In genomic region chr11:7512525-7513209, GRCh38 we compare ENCODE assay signal across 8 cellular contexts. TPM values are rescaled to one million over a fixed set of nuclear protein-coding genes. Genes with fewer than 3 reads are reported as not detected.
DNase-seq lines count a peak whose midpoint lies in the region; ATAC-seq and TF ChIP-seq lines count a peak whose summit lies in the region.

No MANE protein-coding gene starts in this region.

- peak overlapping the region; percentile 94 for H3K27ac ChIP-seq in ovary

- DNase-seq in Daoy (ENCODE audit: low read depth) (peak; percentile 18), glutamatergic neuron (no peak), ovary (peak; percentile 71 to 83 (median 73)), HT-29 (ENCODE audit: low spot score) (no peak), SK-N-DZ (ENCODE audit: low spot score) (no peak)
- DNase-seq in activated CD8-positive, alpha-beta T cell treated with anti-CD3 and anti-CD28 coated beads, Interleukin-2, amount 10 ng/mL, durations not matched to agents 7 days and 5 days, result peak; percentile 38

- H3K4me1 ChIP-seq in ovary (ENCODE audit: insufficient read depth), result peaks cover 7% of the 10 kb centered on the region

- WGBS in ovary, 3 donors, result 17 to 25% (median 19%) methylated on average over 17 of the region's 17 CpGs

- H3K4me1 Mint-ChIP-seq in activated CD8-positive, alpha-beta T cell treated with anti-CD3 and anti-CD28 coated beads, Interleukin-2, amount 10 ng/mL, durations not matched to agents 7 days and 5 days (ENCODE audit: low read depth), result peaks cover 46% of the 10 kb centered on the region
- no peaks in the 10 kb centered on the region for H3K4me1 Mint-ChIP-seq in glutamatergic neuron (ENCODE audit: low read depth, unreplicated experiment)

- H3K36me3 Mint-ChIP-seq in activated CD8-positive, alpha-beta T cell treated with anti-CD3 and anti-CD28 coated beads, Interleukin-2, amount 10 ng/mL, durations not matched to agents 7 days and 5 days (ENCODE audit: low read depth), result no peaks in the 10 kb centered on the region
- no peaks in the 10 kb centered on the region for H3K36me3 Mint-ChIP-seq in glutamatergic neuron (ENCODE audit: unreplicated experiment)

- H3K9me3 Mint-ChIP-seq in activated CD8-positive, alpha-beta T cell treated with anti-CD3 and anti-CD28 coated beads, Interleukin-2, amount 10 ng/mL, durations not matched to agents 7 days and 5 days (ENCODE audit: insufficient read depth), result no peaks in the 10 kb centered on the region
- H3K9me3 Mint-ChIP-seq in glutamatergic neuron (ENCODE audit: unreplicated experiment), result peaks cover 3% of the 10 kb centered on the region

- intact Hi-C loops in ovary (cut with DNase I), result no loop called here

- POLR2A ChIA-PET in activated CD8-positive, alpha-beta T cell treated with anti-CD3 and anti-CD28 coated beads, Interleukin-2, amount 10 ng/mL, durations not matched to agents 7 days and 5 days (lab: Charles Lee), result interaction anchor here (1.0 kb wide), 1 partner anchor 154 kb away, joined by 3 read pairs; no protein-coding TSS in a partner anchor

- no peaks in the 10 kb centered on the region for H3K9me3 ChIP-seq in ovary

- H3K36me3 ChIP-seq in ovary, result no peaks in the 10 kb centered on the region

- TF ChIP-seq CTCF in glutamatergic neuron (IDR thresholded peaks at IDR 0.05; ENCODE audit: partially characterized antibody, unreplicated experiment), result no peak
- peak in 1 of 3 donors; percentile 7 for TF ChIP-seq CTCF in ovary (IDR thresholded peaks at IDR 0.05)

- CTCF ChIA-PET in activated CD8-positive, alpha-beta T cell treated with anti-CD3 and anti-CD28 coated beads, Interleukin-2, amount 10 ng/mL, durations not matched to agents 7 days and 5 days (lab: Charles Lee), result interaction anchor here (0.5 to 3.1 kb wide), 24 partner anchors 8 to 766 kb away, joined by 3 to 27 read pairs (median 5); partner anchors contain the start of gene EIF3F

- H3K27ac Mint-ChIP-seq in activated CD8-positive, alpha-beta T cell treated with anti-CD3 and anti-CD28 coated beads, Interleukin-2, amount 10 ng/mL, durations not matched to agents 7 days and 5 days, result peak overlapping the region; percentile 80
- H3K27ac Mint-ChIP-seq in glutamatergic neuron (ENCODE audit: unreplicated experiment), result no peak overlapping the region

- peaks cover 19% of the 10 kb centered on the region for H3K27me3 Mint-ChIP-seq in activated CD8-positive, alpha-beta T cell treated with anti-CD3 and anti-CD28 coated beads, Interleukin-2, amount 10 ng/mL, durations not matched to agents 7 days and 5 days (ENCODE audit: low read depth)
- peaks cover 6% of the 10 kb centered on the region for H3K27me3 Mint-ChIP-seq in glutamatergic neuron (ENCODE audit: unreplicated experiment)

- TF ChIP-seq EP300 in ovary (IDR thresholded peaks at IDR 0.05), result no peak

- H3K27me3 ChIP-seq in ovary, result no peaks in the 10 kb centered on the region

- peak overlapping the region; percentile 84 for H3K4me3 Mint-ChIP-seq in activated CD8-positive, alpha-beta T cell treated with anti-CD3 and anti-CD28 coated beads, Interleukin-2, amount 10 ng/mL, durations not matched to agents 7 days and 5 days
- H3K4me3 Mint-ChIP-seq in glutamatergic neuron (ENCODE audit: unreplicated experiment), result peak overlapping the region; percentile 88

- H3K4me3 ChIP-seq in ovary, result peak overlapping the region; percentile 93

- ATAC-seq in GM19452 (IDR thresholded peaks at IDR 0.05; ENCODE audit: unreplicated experiment) (peak; percentile 64), HG03520 (IDR thresholded peaks at IDR 0.05; ENCODE audit: unreplicated experiment) (peak; percentile 71)
- peak; percentile 19 for ATAC-seq in activated CD8-positive, alpha-beta T cell treated with anti-CD3 and anti-CD28 coated beads, Interleukin-2, amount 10 ng/mL, durations not matched to agents 7 days and 5 days

- no peak for TF ChIP-seq POLR2A in ovary (IDR thresholded peaks at IDR 0.05)

RNA-seq across cellular contexts. Expression of gene PPFIBP2, which starts 1.1 kb away (rescaled TPM):
- total RNA-seq in Daoy (2014; rRNA removed; shearing (Covaris generic)), result 2.2 and 4.2 TPM in 2 replicates
- 10 to 100 TPM; 11.2 to 12.1 TPM for total RNA-seq in activated CD8-positive, alpha-beta T cell treated with anti-CD3 and anti-CD28 coated beads, Interleukin-2, amount 10 ng/mL, durations not matched to agents 7 days and 5 days
- total RNA-seq in glutamatergic neuron (ENCODE audit: unreplicated experiment) (1.5 TPM), ovary (10 to 100 TPM; 18.0 to 32.7 (median 20.7) TPM)
- 10 to 100 TPM in 1 of 2 donors, 1 to 10 TPM in 1; 9.6 to 36.2 TPM for polyA plus RNA-seq in ovary
- 25.7 and 31.4 TPM in 2 replicates for total RNA-seq in HT-29 (2014; rRNA removed; shearing (Covaris generic))
- polyA plus RNA-seq in SK-N-DZ (2014; cell fraction: cytosol; rRNA removed), result 0.14 and 0.23 TPM in 2 replicates
- not detected in 2 replicates for polyA plus RNA-seq in SK-N-DZ (2014; cell fraction: nucleus; rRNA removed)

RNA-seq across cellular contexts. Expression of gene OLFML1, which starts 27.4 kb away (rescaled TPM):
- 0.42 TPM in 1 of 2 replicates, not detected in the other for total RNA-seq in Daoy (2014; rRNA removed; shearing (Covaris generic))
- not detected for total RNA-seq in activated CD8-positive, alpha-beta T cell treated with anti-CD3 and anti-CD28 coated beads, Interleukin-2, amount 10 ng/mL, durations not matched to agents 7 days and 5 days
- not detected for total RNA-seq in glutamatergic neuron (ENCODE audit: unreplicated experiment)
- total RNA-seq in ovary, result 10 to 100 TPM; 16.3 to 52.2 (median 38.8) TPM
- 100 to 1,000 TPM in 1 of 2 donors, 10 to 100 TPM in 1; 32.8 to 114 TPM for polyA plus RNA-seq in ovary
- not detected in 2 replicates for total RNA-seq in HT-29 (2014; rRNA removed; shearing (Covaris generic))
- not detected in 2 replicates for polyA plus RNA-seq in SK-N-DZ (2014; cell fraction: cytosol; rRNA removed)
- polyA plus RNA-seq in SK-N-DZ (2014; cell fraction: nucleus; rRNA removed), result not detected in 2 replicates

Comparison
In these comparisons a context has a peak if more than half of its experiments do, and no peak if none do; other contexts are left out.
1. DNase-seq: peak in Daoy (single experiment), activated CD8-positive, alpha-beta T cell treated with anti-CD3 and anti-CD28 coated beads, Interleukin-2, amount 10 ng/mL, durations not matched to agents 7 days and 5 days (single experiment) and ovary (5 of 5); none in glutamatergic neuron (single experiment), HT-29 (single experiment) and SK-N-DZ (single experiment).
2. ATAC-seq: peak in every context shown above with its lines; median percentile 71 in HG03520; 64 in GM19452; 19 in activated CD8-positive, alpha-beta T cell treated with anti-CD3 and anti-CD28 coated beads, Interleukin-2, amount 10 ng/mL, durations not matched to agents 7 days and 5 days.
3. RNA of gene OLFML1, which starts 27.4 kb away (total RNA-seq): 16.3 to 52.2 TPM in ovary; not detected in glutamatergic neuron (single experiment), 0.42 TPM in Daoy, not detected in activated CD8-positive, alpha-beta T cell treated with anti-CD3 and anti-CD28 coated beads, Interleukin-2, amount 10 ng/mL, durations not matched to agents 7 days and 5 days and not detected in HT-29; every median in the first group is over 10 times any median in the second.